Comparison of ENCODE assay signal across 17 cellular contexts in genomic region chr22:50576806-50577696, GRCh38. TPM values are rescaled to one million over a fixed set of nuclear protein-coding genes. Genes with fewer than 3 reads are reported as not detected.
DNase-seq lines count a peak whose midpoint lies in the region; ATAC-seq and TF ChIP-seq lines count a peak whose summit lies in the region.
"Had no signal": no experiment of that assay in that cellular context is flagged by ENCODE, and none has a peak within 500 bp of the region (broad histone marks: within the 10 kb centered on the region; RNA-seq: fewer than 3 reads in every experiment).

No MANE protein-coding gene starts in this region.

- H2AFZ ChIP-seq in IMR-90 (replicated peaks; ENCODE audit: low read length, poor library complexity), result peak overlapping the region; percentile 58
- H2AFZ ChIP-seq: GM23248 had no signal

- no peak overlapping the region for H4K5ac ChIP-seq in IMR-90 (ENCODE audit: low read depth, low read length)

- in situ Hi-C loops in IMR-90 (cut with MboI; ENCODE audit: low sequenced_read_pairs) (loop anchor here (5.0 kb wide), 1 partner anchor 50 kb away; the partner anchor contains the start of gene SCO2), gastrocnemius medialis (cut with MboI; ENCODE audit: low sequenced_read_pairs in 4 of 4) (no loop called here)

- dilution Hi-C loops in IMR-90 (cut with HindIII; ENCODE audit: low sequenced_read_pairs, unreplicated experiment), result no loop called here

- no peak overlapping the region for H3K27ac ChIP-seq in IMR-90 (ENCODE audit: insufficient read depth, low read length)
- H3K27ac ChIP-seq in gastrocnemius medialis, result peak overlapping the region; percentile 89 to 98 (median 96)
- no peak overlapping the region for H3K27ac ChIP-seq in substantia nigra (ENCODE audit: low read depth, low read length, poor library complexity, severe bottlenecking)
- H3K27ac ChIP-seq: GM23248 had no signal

- no peak overlapping the region for H4K8ac ChIP-seq in IMR-90 (ENCODE audit: low read depth in 2 of 2, low read length in 2 of 2)

- no peak overlapping the region for H2BK15ac ChIP-seq in IMR-90 (ENCODE audit: low read depth, low read length)

- WGBS in IMR-90 (ENCODE audit: extremely low coverage in 2 of 2, insufficient read length in 1 of 2), 2 experiments, result 78% methylated on average over 6 of the region's 18 CpGs; no CpG with 5 or more reads in 1 of the 2 experiments

- peak overlapping the region; percentile 64 for H3K27ac Mint-ChIP-seq in activated CD4-positive, alpha-beta T cell treated with anti-CD3 and anti-CD28 coated beads, Interleukin-2, amount 10 ng/mL, durations not matched to agents 24 days and 14 days
- H3K27ac Mint-ChIP-seq: activated T-helper 2 cell treated with anti-CD3 and anti-CD28 coated beads, Interferon-gamma antibody, Interleukin-2, Interleukin-4, amounts not matched to agents 10 μg/mL and 5 μg/mL and 100 μg/mL, durations not matched to agents 14 hours and 24 hours and 36 hours; mesothelial cell of epicardium; type B pancreatic cell had no signal

- TF ChIP-seq CTCF in IMR-90 (conservative IDR thresholded peaks at IDR 0.05; ENCODE audit: low read depth, low read length) (no peak), gastrocnemius medialis (IDR thresholded peaks at IDR 0.05 in 4 of 5, conservative IDR thresholded peaks at IDR 0.05 in 1 of 5) (no peak)

- no peak overlapping the region for H3K56ac ChIP-seq in IMR-90 (ENCODE audit: extremely low read depth, insufficient read depth, low read length)

- no peak overlapping the region; the same call in 1 of the 2 replicates for H3K4ac ChIP-seq in IMR-90 (ENCODE audit: low read depth, low read length)

- no peak overlapping the region for H3K18ac ChIP-seq in IMR-90 (ENCODE audit: low read depth, low read length)

- peaks cover 4% of the 10 kb centered on the region; the same call in 1 of the 2 replicates for H3K36me3 ChIP-seq in IMR-90 (ENCODE audit: control insufficient read depth, insufficient read depth, low read length)
- H3K36me3 ChIP-seq in gastrocnemius medialis, result peaks cover 0 to 34% of the 10 kb centered on the region in 2 donors

- H3K9me1 ChIP-seq in IMR-90 (ENCODE audit: insufficient read depth, low read length), result peaks cover 28% of the 10 kb centered on the region

- no peak overlapping the region for H2BK120ac ChIP-seq in IMR-90 (ENCODE audit: low read depth, low read length)

- TF ChIP-seq POLR2A in IMR-90 (IDR thresholded peaks at IDR 0.05; ENCODE audit: low read depth, low read length) (no peak), gastrocnemius medialis (IDR thresholded peaks at IDR 0.05) (no peak)

- H3K9me3 ChIP-seq in IMR-90 (ENCODE audit: control insufficient read depth, insufficient read depth, low read length), result no peaks in the 10 kb centered on the region
- no peaks in the 10 kb centered on the region for H3K9me3 ChIP-seq in gastrocnemius medialis

- no peak overlapping the region for H3K4me3 Mint-ChIP-seq in activated CD4-positive, alpha-beta T cell treated with anti-CD3 and anti-CD28 coated beads, Interleukin-2, amount 10 ng/mL, durations not matched to agents 24 days and 14 days
- H3K4me3 Mint-ChIP-seq: mesothelial cell of epicardium, type B pancreatic cell had no signal

- H3K9me3 Mint-ChIP-seq in activated CD4-positive, alpha-beta T cell treated with anti-CD3 and anti-CD28 coated beads, Interleukin-2, amount 10 ng/mL, durations not matched to agents 24 days and 14 days, result no peaks in the 10 kb centered on the region
- H3K9me3 Mint-ChIP-seq: activated T-helper 2 cell treated with anti-CD3 and anti-CD28 coated beads, Interferon-gamma antibody, Interleukin-2, Interleukin-4, amounts not matched to agents 10 μg/mL and 5 μg/mL and 100 μg/mL, durations not matched to agents 14 hours and 24 hours and 36 hours; mesothelial cell of epicardium; type B pancreatic cell had no signal

- peak overlapping the region; percentile 63 for H2AK5ac ChIP-seq in IMR-90 (ENCODE audit: low read depth, low read length)

- no peak for TF ChIP-seq RAD21 in IMR-90 (IDR thresholded peaks at IDR 0.05; ENCODE audit: low read length)

- no peak overlapping the region for H2BK5ac ChIP-seq in IMR-90 (ENCODE audit: low read depth, low read length, poor library complexity, severe bottlenecking)

- no peak overlapping the region for H2AK9ac ChIP-seq in IMR-90 (replicated peaks; ENCODE audit: low read depth, low read length, poor library complexity)

- H3K4me2 ChIP-seq in IMR-90 (ENCODE audit: low read depth, low read length), result no peak overlapping the region

- no peak overlapping the region for H3K23ac ChIP-seq in IMR-90 (ENCODE audit: low read depth, low read length)

- H3K14ac ChIP-seq in IMR-90 (replicated peaks; ENCODE audit: low read depth, low read length), result no peak overlapping the region; the same call in 1 of the 2 replicates

- no peak overlapping the region for H3K9ac ChIP-seq in IMR-90 (ENCODE audit: low read depth, low read length)

- H3K27me3 ChIP-seq in IMR-90 (ENCODE audit: control insufficient read depth, insufficient read depth, low read length) (no peaks in the 10 kb centered on the region), gastrocnemius medialis (no peaks in the 10 kb centered on the region)

- peaks cover 10 to 27% of the 10 kb centered on the region in 2 experiments; a peak in 3 of 4 replicates for H3K79me1 ChIP-seq in IMR-90 (ENCODE audit: low read depth in 1 of 2, low read length in 2 of 2)

- no TSS peak for BruUV-seq in IMR-90 (replicated peaks; lab: Mats Ljungman, UMichigan)

- peaks cover 10% of the 10 kb centered on the region for H3K4me1 Mint-ChIP-seq in activated CD4-positive, alpha-beta T cell treated with anti-CD3 and anti-CD28 coated beads, Interleukin-2, amount 10 ng/mL, durations not matched to agents 24 days and 14 days
- H3K4me1 Mint-ChIP-seq: mesothelial cell of epicardium had no signal

- DNase-seq in activated CD4-positive, alpha-beta T cell treated with anti-CD3 and anti-CD28 coated beads, Interleukin-2, amount 10 ng/mL, durations not matched to agents 24 days and 14 days, result no peak
- DNase-seq in activated CD4-positive, alpha-beta T cell treated with anti-CD3 and anti-CD28 coated beads, Interleukin-2, amount 50 U/mL, for 48 hours, result no peak
- no peak for DNase-seq in IMR-90
- peak; percentile 25 for DNase-seq in cerebellar cortex (ENCODE audit: low spot score)
- no peak for DNase-seq in gastrocnemius medialis
- no peak for DNase-seq in substantia nigra (lab: John Stamatoyannopoulos, UW)
- no peak for DNase-seq in activated CD8-positive, alpha-beta memory T cell treated with anti-CD3 and anti-CD28 coated beads, Interleukin-2, amount 50 U/mL, for 48 hours
- no peak for DNase-seq in GDM1 (lab: John Stamatoyannopoulos, UW)
- DNase-seq: amygdala; hypothalamus; stimulated activated CD4-positive, alpha-beta T cell treated with anti-CD3 and anti-CD28 coated beads, Interleukin-15, amount 100 ng/mL, for 24 hours; stimulated activated naive CD4-positive, alpha-beta T cell had no signal

- intact Hi-C loops in activated CD4-positive, alpha-beta T cell treated with anti-CD3 and anti-CD28 coated beads, Interleukin-2, amount 10 ng/mL, durations not matched to agents 24 days and 14 days (cut with micrococcal nuclease), result no loop called here
- intact Hi-C loops in IMR-90 (cut with micrococcal nuclease) (loop anchor here (5.0 kb wide), 1 partner anchor 45 kb away; no protein-coding TSS in a partner anchor), gastrocnemius medialis (cut with DNase I; ENCODE audit: low total_unique reads) (no loop called here)

- H3K36me3 Mint-ChIP-seq in activated CD4-positive, alpha-beta T cell treated with anti-CD3 and anti-CD28 coated beads, Interleukin-2, amount 10 ng/mL, durations not matched to agents 24 days and 14 days (ENCODE audit: low read depth), result peaks cover 47% of the 10 kb centered on the region

- H2BK20ac ChIP-seq in IMR-90 (ENCODE audit: low read depth, low read length), result no peak overlapping the region

- H3K4me1 ChIP-seq in IMR-90 (ENCODE audit: control insufficient read depth, insufficient read depth, low read length) (peaks cover 17% of the 10 kb centered on the region), gastrocnemius medialis (peaks cover 21 to 44% of the 10 kb centered on the region in 2 donors)

- POLR2A ChIA-PET in IMR-90 (lab: Charles Lee; ENCODE audit: unreplicated experiment), result no interaction called here

- H4K20me1 ChIP-seq in IMR-90 (ENCODE audit: insufficient read depth, low read length), result no peaks in the 10 kb centered on the region

- no peak overlapping the region for H3K4me3 ChIP-seq in IMR-90 (ENCODE audit: insufficient read depth, low read depth, low read length)
- H3K4me3 ChIP-seq in gastrocnemius medialis, result peak overlapping the region; percentile 62 to 81 (median 64)
- H3K4me3 ChIP-seq: GM23248 had no signal

- CTCF ChIA-PET in IMR-90 (lab: Yijun Ruan, JAX), result no interaction called here

- H3K27me3 Mint-ChIP-seq in activated CD4-positive, alpha-beta T cell treated with anti-CD3 and anti-CD28 coated beads, Interleukin-2, amount 10 ng/mL, durations not matched to agents 24 days and 14 days, result no peaks in the 10 kb centered on the region
- H3K27me3 Mint-ChIP-seq: type B pancreatic cell had no signal

- ATAC-seq in IMR-90 (ENCODE audit: low read depth), result no peak
- no peak for ATAC-seq in gastrocnemius medialis

- H4K91ac ChIP-seq in IMR-90 (ENCODE audit: insufficient read depth, low read depth, low read length), result no peak overlapping the region

RNA-seq across cellular contexts. Expression of gene CPT1B, which starts 1.2 kb away (rescaled TPM):
- total RNA-seq in activated CD4-positive, alpha-beta T cell treated with anti-CD3 and anti-CD28 coated beads, Interleukin-2, amount 10 ng/mL, durations not matched to agents 24 days and 14 days, result 63.1 and 71.5 TPM in 2 replicates
- total RNA-seq in IMR-90 (2012; rRNA removed) (0.36 and 0.56 TPM in 2 replicates), gastrocnemius medialis (100 to 1,000 TPM in 1 of 4 donors, 10 to 100 TPM in 3; 53.4 to 134 (median 63.7) TPM)
- polyA plus RNA-seq in IMR-90 (2012; rRNA removed), result 1.8 and 2.1 TPM in 2 replicates
- 0.54 and 0.84 TPM in 2 replicates for polyA plus RNA-seq in IMR-90 (2012; cell fraction: cytosol; rRNA removed)
- 16.0 and 22.2 TPM in 2 replicates for polyA plus RNA-seq in IMR-90 (2012; cell fraction: nucleus; rRNA removed; ENCODE audit: low replicate concordance)

RNA-seq across cellular contexts. Expression of gene CHKB, which starts 5.6 kb away (rescaled TPM):
- total RNA-seq in activated CD4-positive, alpha-beta T cell treated with anti-CD3 and anti-CD28 coated beads, Interleukin-2, amount 10 ng/mL, durations not matched to agents 24 days and 14 days, result 83.2 and 84.7 TPM in 2 replicates
- total RNA-seq in IMR-90 (2012; rRNA removed) (7.2 and 8.1 TPM in 2 replicates), gastrocnemius medialis (10 to 100 TPM; 10.8 to 39.7 (median 24.4) TPM)
- polyA plus RNA-seq in IMR-90 (2012; rRNA removed), result 35.3 and 36.9 TPM in 2 replicates
- 13.3 and 23.2 TPM in 2 replicates for polyA plus RNA-seq in IMR-90 (2012; cell fraction: cytosol; rRNA removed)
- 222 and 243 TPM in 2 replicates for polyA plus RNA-seq in IMR-90 (2012; cell fraction: nucleus; rRNA removed; ENCODE audit: low replicate concordance)

RNA-seq across cellular contexts. Expression of gene SYCE3, which starts 14.3 kb away (rescaled TPM):
- total RNA-seq in activated CD4-positive, alpha-beta T cell treated with anti-CD3 and anti-CD28 coated beads, Interleukin-2, amount 10 ng/mL, durations not matched to agents 24 days and 14 days, result 0.69 TPM in 1 of 2 replicates, not detected in the other
- total RNA-seq in IMR-90 (2012; rRNA removed) (not detected in 2 replicates), gastrocnemius medialis (not detected)
- not detected in 2 replicates for polyA plus RNA-seq in IMR-90 (2012; rRNA removed)
- 1.0 TPM in 1 of 2 replicates, not detected in the other for polyA plus RNA-seq in IMR-90 (2012; cell fraction: cytosol; rRNA removed)
- polyA plus RNA-seq in IMR-90 (2012; cell fraction: nucleus; rRNA removed; ENCODE audit: low replicate concordance), result not detected in 2 replicates
- total RNA-seq: activated CD8-positive, alpha-beta memory T cell treated with anti-CD3 and anti-CD28 coated beads for 36 hours; GM23248 had no signal

RNA-seq across cellular contexts. Expression of gene MAPK8IP2, which starts 23.5 kb away (rescaled TPM):
- total RNA-seq in activated CD4-positive, alpha-beta T cell treated with anti-CD3 and anti-CD28 coated beads, Interleukin-2, amount 10 ng/mL, durations not matched to agents 24 days and 14 days, result 0.19 TPM in 2 replicates
- total RNA-seq in IMR-90 (2012; rRNA removed) (under 0.01 TPM in 2 replicates), gastrocnemius medialis (under 1 TPM; 0.39 to 0.85 (median 0.47) TPM)
- 0.14 and 0.22 TPM in 2 replicates for polyA plus RNA-seq in IMR-90 (2012; rRNA removed)
- 0.05 and 0.29 TPM in 2 replicates for polyA plus RNA-seq in IMR-90 (2012; cell fraction: cytosol; rRNA removed)
- 0.30 and 0.50 TPM in 2 replicates for polyA plus RNA-seq in IMR-90 (2012; cell fraction: nucleus; rRNA removed; ENCODE audit: low replicate concordance)
- total RNA-seq: GM23248 had no signal

RNA-seq across cellular contexts. Expression of gene KLHDC7B, which starts 31.4 kb away (rescaled TPM):
- 5.3 and 6.8 TPM in 2 replicates for total RNA-seq in activated CD4-positive, alpha-beta T cell treated with anti-CD3 and anti-CD28 coated beads, Interleukin-2, amount 10 ng/mL, durations not matched to agents 24 days and 14 days
- not detected in 2 replicates for total RNA-seq in IMR-90 (2012; rRNA removed)
- polyA plus RNA-seq in IMR-90 (2012; rRNA removed), result 0.03 and 0.05 TPM in 2 replicates
- 0.05 TPM in 1 of 2 replicates, not detected in the other for polyA plus RNA-seq in IMR-90 (2012; cell fraction: cytosol; rRNA removed)
- 0.07 and 0.18 TPM in 2 replicates for polyA plus RNA-seq in IMR-90 (2012; cell fraction: nucleus; rRNA removed; ENCODE audit: low replicate concordance)
- total RNA-seq in gastrocnemius medialis, result not detected
- total RNA-seq: GM23248 had no signal

Comparison
In these comparisons a context has a peak if more than half of its experiments do, and no peak if none do; other contexts are left out.
1. H3K27ac ChIP-seq: peak in gastrocnemius medialis (4 of 4); none in IMR-90 (single experiment) and substantia nigra (single experiment).
2. RNA of gene CPT1B, which starts 1.2 kb away (total RNA-seq): 63.1 to 71.5 TPM in activated CD4-positive, alpha-beta T cell treated with anti-CD3 and anti-CD28 coated beads, Interleukin-2, amount 10 ng/mL, durations not matched to agents 24 days and 14 days and 53.4 to 134 TPM in gastrocnemius medialis; 0.36 to 0.56 TPM in IMR-90; every median in the first group is over 10 times any median in the second.